ENCODE assay signal across 6 cellular contexts in the genomic region with DNA sequence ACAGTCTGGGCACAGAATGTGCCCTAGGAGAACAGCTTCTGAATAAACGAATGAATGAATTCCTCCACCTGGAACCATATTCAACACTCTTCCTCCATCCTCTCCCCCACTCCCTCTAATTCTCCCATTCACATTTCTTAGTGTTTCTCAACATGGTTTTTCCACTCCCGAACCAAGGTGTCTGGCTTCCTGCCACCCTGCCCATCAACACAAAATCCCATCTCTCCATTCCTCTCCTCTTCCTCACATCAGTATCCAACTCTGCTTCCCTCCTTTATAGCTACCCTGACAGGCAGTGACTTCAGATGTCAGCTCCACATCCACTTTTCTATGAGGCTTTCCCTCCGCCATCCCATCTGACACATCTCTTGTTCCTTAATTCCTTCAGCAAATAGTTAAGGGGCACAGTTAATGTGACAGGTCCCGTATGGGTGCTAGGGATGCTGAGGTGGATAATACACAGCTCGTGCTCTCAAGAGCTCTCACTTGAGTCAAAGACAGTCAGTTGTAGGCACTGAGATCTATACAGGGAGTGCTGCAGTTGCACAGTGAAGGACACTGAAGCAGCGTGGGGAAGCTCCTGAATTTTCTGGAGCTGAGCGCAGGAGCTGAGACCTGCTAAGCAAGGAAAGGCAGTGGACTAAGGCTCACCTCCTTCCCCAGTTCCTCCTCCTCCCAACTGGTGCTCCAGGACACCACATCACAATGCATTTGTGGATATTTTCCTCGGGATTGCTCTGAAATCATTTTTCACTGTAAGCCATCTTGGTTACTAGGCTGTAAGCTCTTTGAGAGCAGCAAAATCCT. TPM values are rescaled to one million over a fixed set of nuclear protein-coding genes. Genes with fewer than 3 reads are reported as not detected.
DNase-seq lines count a peak whose midpoint lies in the region; ATAC-seq and TF ChIP-seq lines count a peak whose summit lies in the region.

No MANE protein-coding gene starts in this region.

- H3K9me3 ChIP-seq in NT2/D1 (ENCODE audit: insufficient read depth, low read length) (no peaks in the 10 kb centered on the region), suprapubic skin (no peaks in the 10 kb centered on the region)

- H3K36me3 ChIP-seq in NT2/D1 (ENCODE audit: insufficient read depth, insufficient read length, low read length) (peaks cover 50% of the 10 kb centered on the region), suprapubic skin (peaks cover 3% of the 10 kb centered on the region)

- peak overlapping the region; percentile 98 for H3K9ac ChIP-seq in NT2/D1 (ENCODE audit: insufficient read length, low read depth)

- H3K4me1 ChIP-seq in NT2/D1 (ENCODE audit: insufficient read depth, insufficient read length) (peaks cover 48% of the 10 kb centered on the region), suprapubic skin (peaks cover 84% of the 10 kb centered on the region)

- H3K4me3 ChIP-seq in NT2/D1 (ENCODE audit: insufficient read length, low read depth), result peak overlapping the region; percentile 93
- peak overlapping the region; percentile 94 for H3K4me3 ChIP-seq in fibroblast of villous mesenchyme (ENCODE audit: low read depth, low read length)
- H3K4me3 ChIP-seq in suprapubic skin, result peak overlapping the region; percentile 92

- ATAC-seq in GM18867 (IDR thresholded peaks at IDR 0.05; ENCODE audit: unreplicated experiment), result no peak

- DNase-seq in NT2/D1 (ENCODE audit: low read depth, low spot score), result no peak
- peak; percentile 22 for DNase-seq in fibroblast of villous mesenchyme (ENCODE audit: low read depth)
- DNase-seq in suprapubic skin (ENCODE audit: low spot score in 2 of 2), result no peak
- DNase-seq in UCSD-AML1 (lab: John Stamatoyannopoulos, UW; ENCODE audit: unreplicated experiment), result no peak
- DNase-seq in activated naive CD4-positive, alpha-beta T cell treated with Interleukin-2 at 50 U/mL for 16 hours, result no peak

- TF ChIP-seq CTCF in fibroblast of villous mesenchyme (IDR thresholded peaks at IDR 0.05; ENCODE audit: insufficient read depth, low read depth, low read length) (no peak), suprapubic skin (IDR thresholded peaks at IDR 0.05) (no peak)

- H3K27ac ChIP-seq in suprapubic skin, result peak overlapping the region; percentile 99

- H3K27me3 ChIP-seq in NT2/D1 (ENCODE audit: insufficient read depth, insufficient read length) (no peaks in the 10 kb centered on the region), suprapubic skin (no peaks in the 10 kb centered on the region)

- 17% methylated on average over 8 of the region's 8 CpGs for WGBS in suprapubic skin

- TF ChIP-seq POLR2A in suprapubic skin (IDR thresholded peaks at IDR 0.05), result no peak

- TF ChIP-seq EP300 in suprapubic skin (IDR thresholded peaks at IDR 0.05), result no peak

RNA-seq across cellular contexts. Expression of gene TNFRSF1A, which starts 2.7 kb away (rescaled TPM):
- total RNA-seq in fibroblast of villous mesenchyme, result 125 and 174 TPM in 2 replicates
- 100 to 1,000 TPM; 276 to 352 (median 281) TPM for total RNA-seq in suprapubic skin

RNA-seq across cellular contexts. Expression of gene PLEKHG6, which starts 28.7 kb away (rescaled TPM):
- total RNA-seq in fibroblast of villous mesenchyme (under 0.01 TPM in 1 of 2 replicates, not detected in the other), suprapubic skin (10 to 100 TPM; 12.4 to 29.9 (median 27.8) TPM)

RNA-seq across cellular contexts. Expression of gene SCNN1A, which starts 36.2 kb away (rescaled TPM):
- under 0.01 and 0.32 TPM in 2 replicates for total RNA-seq in fibroblast of villous mesenchyme
- total RNA-seq in suprapubic skin, result 100 to 1,000 TPM in 1 of 4 donors, 10 to 100 TPM in 3; 74.2 to 143 (median 93.7) TPM

RNA-seq across cellular contexts. Expression of gene LTBR, which starts 44.8 kb away (rescaled TPM):
- total RNA-seq in fibroblast of villous mesenchyme (61.3 and 69.6 TPM in 2 replicates), suprapubic skin (100 to 1,000 TPM; 157 to 297 (median 204) TPM)

Comparison
In these comparisons a context has a peak if more than half of its experiments do, and no peak if none do; other contexts are left out.
1. RNA of gene PLEKHG6, which starts 28.7 kb away (total RNA-seq): 12.4 to 29.9 TPM in suprapubic skin; under 0.01 TPM in fibroblast of villous mesenchyme; every median in the first group is over 10 times any median in the second.
2. RNA of gene SCNN1A, which starts 36.2 kb away (total RNA-seq): 74.2 to 143 TPM in suprapubic skin; under 0.01 to 0.32 TPM in fibroblast of villous mesenchyme; every median in the first group is over 10 times any median in the second.
3. Peak in every context shown above with its lines, with median percentiles within 50 percentile points of each other: H3K4me3 ChIP-seq.